ENCODE assay signal across 17 cellular contexts in genomic region chr5:87029951-87030350, GRCh38.
DNase-seq lines count a peak whose midpoint lies in the region; ATAC-seq and TF ChIP-seq lines count a peak whose summit lies in the region.
"Had no signal": no experiment of that assay in that cellular context is flagged by ENCODE, and none has a peak within 500 bp of the region (broad histone marks: within the 10 kb centered on the region; RNA-seq: fewer than 3 reads in every experiment).

No MANE protein-coding gene starts in this region.

- H3K27me3 ChIP-seq in RWPE2 (ENCODE audit: insufficient read depth, poor library complexity, severe bottlenecking) (no peaks in the 10 kb centered on the region), hepatocyte (no peaks in the 10 kb centered on the region), neuronal stem cell (ENCODE audit: control insufficient read depth in 3 of 3, insufficient read depth in 3 of 3, low read depth in 1 of 3, low read length in 3 of 3) (no peaks in the 10 kb centered on the region)

- no peak overlapping the region for H2AK5ac ChIP-seq in neuronal stem cell (ENCODE audit: low read depth, low read length)

- no peak overlapping the region for H3K27ac ChIP-seq in RWPE2 (ENCODE audit: poor library complexity, severe bottlenecking)
- H3K27ac ChIP-seq in hepatocyte: no peak overlapping the region
- no peak overlapping the region for H3K27ac ChIP-seq in neuronal stem cell (replicated peaks; ENCODE audit: low read length)
- H3K27ac ChIP-seq: GM23248 had no signal

- no peak overlapping the region for H4K8ac ChIP-seq in neuronal stem cell (ENCODE audit: low read depth, low read length)

- H3K9me3 ChIP-seq in RWPE2 (ENCODE audit: severe bottlenecking): no peaks in the 10 kb centered on the region
- H3K9me3 ChIP-seq in hepatocyte (ENCODE audit: low read depth): no peaks in the 10 kb centered on the region
- H3K9me3 ChIP-seq in neuronal stem cell (replicated peaks in 1 of 2; ENCODE audit: control insufficient read depth in 2 of 2, insufficient read depth in 1 of 2, low read depth in 1 of 2, low read length in 2 of 2): no peaks in the 10 kb centered on the region
- H3K9me3 ChIP-seq: HAP-1 had no signal

- no peak overlapping the region for H2BK120ac ChIP-seq in neuronal stem cell (ENCODE audit: low read depth, low read length)

- no peaks in the 10 kb centered on the region for H3K36me3 ChIP-seq in RWPE2 (ENCODE audit: low read depth)
- no peaks in the 10 kb centered on the region for H3K36me3 ChIP-seq in hepatocyte (replicated peaks; ENCODE audit: insufficient read depth, low read depth)
- H3K36me3 ChIP-seq in neuronal stem cell (replicated peaks in 1 of 2; ENCODE audit: control insufficient read depth in 2 of 2, insufficient read depth in 2 of 2, low read length in 2 of 2): no peaks in the 10 kb centered on the region
- H3K36me3 ChIP-seq: HAP-1 had no signal

- TF ChIP-seq CTCF in RWPE2 (IDR thresholded peaks at IDR 0.05; ENCODE audit: poor library complexity, severe bottlenecking) (no peak), hepatocyte (IDR thresholded peaks at IDR 0.05; ENCODE audit: poor library complexity) (no peak)

- 64% methylated on average over 7 of the region's 7 CpGs for WGBS in hepatocyte (ENCODE audit: low lambda C conversion rate, missing lambda C conversion rate)
- no CpG with 5 or more reads among the region's 7 CpGs for WGBS in neuronal stem cell (ENCODE audit: extremely low coverage in 2 of 2, insufficient read length in 2 of 2, insufficient replicate concordance in 1 of 2), 2 donors

- H3K9ac ChIP-seq in neuronal stem cell (ENCODE audit: low read depth, low read length, poor library complexity): no peak overlapping the region
- H3K9ac ChIP-seq: GM23248 had no signal

- H3K9me2 ChIP-seq in hepatocyte (replicated peaks; ENCODE audit: insufficient read depth): no peaks in the 10 kb centered on the region

- no peaks in the 10 kb centered on the region for H3K79me1 ChIP-seq in neuronal stem cell (ENCODE audit: low read depth, low read length)

- no peak overlapping the region for H2BK15ac ChIP-seq in neuronal stem cell (ENCODE audit: low read length)

- H3K79me2 ChIP-seq in hepatocyte: no peaks in the 10 kb centered on the region

- no peak overlapping the region for H3K4ac ChIP-seq in neuronal stem cell (ENCODE audit: low read length)

- no peak overlapping the region for H3K18ac ChIP-seq in neuronal stem cell (ENCODE audit: low read length)

- H3K4me2 ChIP-seq in hepatocyte (no peak overlapping the region), neuronal stem cell (ENCODE audit: insufficient read depth, low read length, poor library complexity, severe bottlenecking) (no peak overlapping the region)

- no peak overlapping the region for H4K91ac ChIP-seq in neuronal stem cell (ENCODE audit: low read depth, low read length, poor library complexity)

- no peak overlapping the region for H3K4me3 ChIP-seq in RWPE2 (ENCODE audit: severe bottlenecking)
- H3K4me3 ChIP-seq in hepatocyte: no peak overlapping the region
- no peak overlapping the region for H3K4me3 ChIP-seq in neuronal stem cell (ENCODE audit: low read length in 2 of 2)
- H3K4me3 ChIP-seq: GM23248, HAP-1 had no signal

- H2BK12ac ChIP-seq in neuronal stem cell (ENCODE audit: low read length): no peak overlapping the region

- peak overlapping the region; percentile 39 for H2BK5ac ChIP-seq in neuronal stem cell (ENCODE audit: low read length)

- ATAC-seq in RWPE2 (ENCODE audit: low read depth) (0 out of 3 replicates have a peak, but pooled peaks have one; percentile 10), HG03097 (IDR thresholded peaks at IDR 0.05; ENCODE audit: low FRiP score, unreplicated experiment) (no peak)
- ATAC-seq: Panc1, SK-N-SH treated with all-trans-retinoic acid at 6 μM for 48 hours had no signal

- no peak overlapping the region for H2AFZ ChIP-seq in hepatocyte
- no peak overlapping the region for H2AFZ ChIP-seq in neuronal stem cell (ENCODE audit: low read length)
- H2AFZ ChIP-seq: GM23248 had no signal

- no peak overlapping the region for H3K23ac ChIP-seq in neuronal stem cell (ENCODE audit: low read depth, low read length, poor library complexity)

- DNase-seq in Daoy (ENCODE audit: low read depth) (peak; percentile 7), RWPE2 (ENCODE audit: low spot score) (no peak), hepatocyte (ENCODE audit: low spot score) (peak; percentile 15), neuronal stem cell (ENCODE audit: low spot score) (no peak), NCI-H187 treated with DMSO at 0.1 percent for 48 hours (lab: John Stamatoyannopoulos, UW) (no peak), medulla oblongata (ENCODE audit: extremely low spot score) (no peak)
- no peak for DNase-seq in activated CD8-positive, alpha-beta memory T cell treated with anti-CD3 and anti-CD28 coated beads, Interleukin-2, amount 50 U/mL, for 4 hours
- DNase-seq: GM23248; Kasumi-1; NCI-H1694 treated with DMSO at 0.1 percent for 48 hours; NCI-H2107; NCI-H446 treated with DMSO at 0.1 percent for 48 hours; NK-92 treated with Interleukin-12 subunit alpha and Interleukin-12 subunit beta, amount 100 ng/mL, for 24 hours had no signal

- no peak overlapping the region for H3K14ac ChIP-seq in neuronal stem cell (ENCODE audit: low read length)

- H4K20me1 ChIP-seq in hepatocyte (ENCODE audit: insufficient read depth, poor library complexity, severe bottlenecking): no peaks in the 10 kb centered on the region

- H3K4me1 ChIP-seq in RWPE2 (ENCODE audit: insufficient read depth, poor library complexity, severe bottlenecking) (no peaks in the 10 kb centered on the region), hepatocyte (ENCODE audit: insufficient read depth) (no peaks in the 10 kb centered on the region), neuronal stem cell (ENCODE audit: control insufficient read depth in 2 of 2, insufficient read depth in 1 of 2, low read depth in 1 of 2, low read length in 2 of 2) (no peaks in the 10 kb centered on the region)
- H3K4me1 ChIP-seq: HAP-1 had no signal

Comparison
In these comparisons a context has a peak if more than half of its experiments do, and no peak if none do; other contexts are left out.
1. DNase-seq: peak in Daoy (single experiment) and hepatocyte (single experiment); none in RWPE2 (single experiment), neuronal stem cell (single experiment), NCI-H187 treated with DMSO at 0.1 percent for 48 hours (single experiment), activated CD8-positive, alpha-beta memory T cell treated with anti-CD3 and anti-CD28 coated beads, Interleukin-2, amount 50 U/mL, for 4 hours (single experiment) and medulla oblongata (single experiment).